In genomic region chr5:115295775-115296129, GRCh38 we compare ENCODE assay signal across 9 cellular contexts. TPM values are rescaled to one million over a fixed set of nuclear protein-coding genes. Genes with fewer than 3 reads are reported as not detected.
DNase-seq lines count a peak whose midpoint lies in the region; ATAC-seq, FAIRE-seq and TF ChIP-seq lines count a peak whose summit lies in the region.
"Had no signal": no experiment of that assay in that cellular context is flagged by ENCODE, and none has a peak within 500 bp of the region (broad histone marks: within the 10 kb centered on the region; RNA-seq: fewer than 3 reads in every experiment).

No MANE protein-coding gene starts in this region.

- H4K20me1 ChIP-seq in HepG2 (ENCODE audit: insufficient read depth, low read length) = 0 out of 2 replicates have a peak, but pooled peaks cover 3% of the 10 kb centered on the region

- POLR2A ChIA-PET in HepG2 (lab: Yijun Ruan, JAX) = interaction anchor here (1.0 to 1.9 kb wide), 3 partner anchors 34 to 330 kb away, joined by 3 to 8 read pairs (median 7); partner anchors contain the start of genes FEM1C, PGGT1B and TMED7

- TF ChIP-seq CTCF in astrocyte of the spinal cord (IDR thresholded peaks at IDR 0.05; ENCODE audit: low read depth, low read length) (no peak), HepG2 (CRISPR knock-in tag; IDR thresholded peaks at IDR 0.05) (no peak), tibial nerve (IDR thresholded peaks at IDR 0.05) (no peak)

- H3K27me3 ChIP-seq in HepG2 (ENCODE audit: control insufficient read depth in 1 of 2, insufficient read depth in 2 of 2, low read length in 2 of 2) (no peaks in the 10 kb centered on the region), tibial nerve (no peaks in the 10 kb centered on the region)

- peak overlapping the region; percentile 86 for H2AFZ ChIP-seq in HepG2 (ENCODE audit: low read length)

- TF ChIP-seq POLR2A in HepG2 (IDR thresholded peaks at IDR 0.05; ENCODE audit: insufficient read depth in 1 of 2, low read depth in 2 of 2, low read length in 2 of 2) (no peak), tibial nerve (IDR thresholded peaks at IDR 0.05) (no peak)

- DNase-seq in DMS53 (lab: John Stamatoyannopoulos, UW) (peak; percentile 72), DMS53 treated with DMSO at 0.1 percent for 48 hours (lab: John Stamatoyannopoulos, UW; ENCODE audit: unreplicated experiment) (no peak), astrocyte of the spinal cord (ENCODE audit: low read depth, low spot score) (no peak), HepG2 (ENCODE audit: low spot score) (no peak), tibial nerve (ENCODE audit: low spot score in 2 of 2) (no peak)
- no peak for DNase-seq in stimulated activated CD4-positive, alpha-beta T cell treated with anti-CD3 and anti-CD28 coated beads, Interleukin-15, amount 100 ng/mL, for 24 hours

- CTCF ChIA-PET in HepG2 (lab: Yijun Ruan, JAX; ENCODE audit: low intra/inter-chr PET ratio, low total read pairs) = no interaction called here

- H3K4me3 ChIP-seq in astrocyte of the spinal cord (ENCODE audit: low read depth, low read length) (peak overlapping the region; percentile 80), HepG2 (replicated peaks in 1 of 3; ENCODE audit: insufficient read depth in 1 of 3, low read depth in 2 of 3, low read length in 3 of 3) (peak overlapping the region; percentile 59 to 82 (median 77)), tibial nerve (peak overlapping the region; percentile 68 to 96 (median 79))

- H3K9me3 ChIP-seq in HepG2 (ENCODE audit: low read length) = no peaks in the 10 kb centered on the region
- H3K9me3 ChIP-seq in tibial nerve = peaks cover 0 to 13% (median 0%) of the 10 kb centered on the region in 4 donors

- WGBS in HepG2 (ENCODE audit: low lambda C conversion rate) = 20% methylated on average over 11 of the region's 11 CpGs
- 17 to 20% methylated on average over 11 of the region's 11 CpGs for WGBS in tibial nerve, 2 donors

- in situ Hi-C loops in astrocyte of the spinal cord (cut with HindIII; ENCODE audit: low sequenced_read_pairs) (no loop called here), HepG2 (cut with HindIII; ENCODE audit: extremely low pct_ligation_motif_present, low pct_unique_long_range_greater_than_20kb) (no loop called here)

- peak overlapping the region; percentile 99 for H3K4me2 ChIP-seq in HepG2 (ENCODE audit: low read depth, low read length)

- intact Hi-C loops in HepG2 (cut with micrococcal nuclease; ENCODE audit: unreplicated experiment) = loop anchor here (2.0 to 10.0 kb wide), 2 partner anchors 33 to 539 kb away; partner anchors contain the start of gene PGGT1B

- TF ChIP-seq EP300 in HepG2 (IDR thresholded peaks at IDR 0.05; ENCODE audit: low read depth in 2 of 2, low read length in 2 of 2) (no peak), HepG2 (CRISPR knock-in tag; IDR thresholded peaks at IDR 0.05; ENCODE audit: borderline replicate concordance) (no peak), tibial nerve (IDR thresholded peaks at IDR 0.05) (no peak)

- H3K36me3 ChIP-seq in HepG2 (replicated peaks in 1 of 2; ENCODE audit: control insufficient read depth in 1 of 2, insufficient read depth in 2 of 2, low read length in 2 of 2) (no peaks in the 10 kb centered on the region), tibial nerve (peaks cover 0 to 4% (median 0%) of the 10 kb centered on the region in 3 donors)

- TF ChIP-seq RAD21 in HepG2 (CRISPR knock-in tag; IDR thresholded peaks at IDR 0.05) = no peak

- H3K79me2 ChIP-seq in HepG2 (ENCODE audit: insufficient read depth, low read length) = no peaks in the 10 kb centered on the region

- TSS peak; percentile 49 for BruUV-seq in HepG2 (replicated peaks; lab: Mats Ljungman, UMichigan)

- ATAC-seq in HG03571 (IDR thresholded peaks at IDR 0.05; ENCODE audit: unreplicated experiment) (peak; percentile 17), HepG2 (peak; percentile 60), GM18519 (IDR thresholded peaks at IDR 0.05; ENCODE audit: low FRiP score, unreplicated experiment) (no peak)

- H3K27ac ChIP-seq in HepG2 (ENCODE audit: extremely low read length, insufficient read depth, low read length) = no peak overlapping the region
- peak overlapping the region in 3 of 4 donors; percentile 14 to 83 (median 76) for H3K27ac ChIP-seq in tibial nerve

- H3K9ac ChIP-seq in HepG2 (ENCODE audit: insufficient read depth, low read depth, low read length) = peak overlapping the region; percentile 73

- peaks cover 14% of the 10 kb centered on the region for H3K4me1 ChIP-seq in HepG2 (ENCODE audit: insufficient read depth, low read length)
- peaks cover 0 to 14% (median 5%) of the 10 kb centered on the region in 4 donors for H3K4me1 ChIP-seq in tibial nerve

- FAIRE-seq in HepG2 (lab: Jason Lieb, UNC) = no peak
- FAIRE-seq: A204.1 had no signal

TF ChIP-seq in HepG2, 621 proteins besides CTCF, POLR2A, EP300 and RAD21:
- TF ChIP-seq ZNF234 (CRISPR knock-in tag; conservative IDR thresholded peaks at IDR 0.05) = no peak
- 0 out of 2 replicates have a peak, but pooled peaks have one; percentile 14 for TF ChIP-seq ZNF414 (CRISPR knock-in tag; IDR thresholded peaks at IDR 0.05)

RNA-seq across cellular contexts. Expression of gene CCDC112, which starts 0.7 kb away (rescaled TPM):
- total RNA-seq in HepG2 (2016; rRNA removed; fragmentation: Illumina TruSeq; extraction: Trizol) (2.8 and 3.3 TPM in 2 replicates), tibial nerve (10 to 100 TPM in 3 of 4 donors, 1 to 10 TPM in 1; 5.7 to 15.0 (median 13.8) TPM)
- total RNA-seq in HepG2 (2016; cell fraction: cytosol; rRNA removed; fragmentation: Illumina TruSeq; extraction: Trizol; ENCODE audit: low read depth) = 1.2 and 2.0 TPM in 2 replicates
- total RNA-seq in HepG2 (2016; cell fraction: insoluble cytoplasmic fraction; rRNA removed; fragmentation: Illumina TruSeq; extraction: Trizol) = 3.4 and 3.8 TPM in 2 replicates
- total RNA-seq in HepG2 (2016; cell fraction: membrane; rRNA removed; fragmentation: Illumina TruSeq; extraction: Trizol) = 1.9 and 2.1 TPM in 2 replicates
- total RNA-seq in HepG2 (2016; cell fraction: nucleus; rRNA removed; fragmentation: Illumina TruSeq; extraction: Trizol) = 3.8 and 6.0 TPM in 2 replicates
- 0.78 and 1.1 TPM in 2 replicates for polyA plus RNA-seq in HepG2 (2011; rRNA removed)
- 0.64 and 0.81 TPM in 2 replicates for polyA plus RNA-seq in HepG2 (2011; cell fraction: cytosol; rRNA removed)
- 0.45 and 0.71 TPM in 2 replicates for polyA plus RNA-seq in HepG2 (2011; cell fraction: nucleus; rRNA removed)
- polyA plus RNA-seq in HepG2 (2012) = 2.5 and 3.9 TPM in 2 replicates
- polyA plus RNA-seq in HepG2 (2016; cell fraction: cytosol; fragmentation: Illumina TruSeq; extraction: Trizol; ENCODE audit: low read depth) = 0.85 and 0.99 TPM in 2 replicates
- polyA plus RNA-seq in HepG2 (2016; cell fraction: insoluble cytoplasmic fraction; fragmentation: Illumina TruSeq; extraction: Trizol; ENCODE audit: low read depth) = 4.0 and 4.9 TPM in 2 replicates
- 1.1 and 1.7 TPM in 2 replicates for polyA plus RNA-seq in HepG2 (2016; cell fraction: membrane; fragmentation: Illumina TruSeq; extraction: Trizol; ENCODE audit: low read depth)
- polyA plus RNA-seq in HepG2 (2016; cell fraction: nucleus; fragmentation: Illumina TruSeq; extraction: Trizol; ENCODE audit: insufficient read depth, low read depth) = 5.2 and 9.4 TPM in 2 replicates
- polyA minus RNA-seq in HepG2 (2011; rRNA and poly(A)+ RNA removed; ENCODE audit: low replicate concordance) = 0.18 and 0.44 TPM in 2 replicates
- 0.69 and 1.4 TPM in 2 replicates for polyA minus RNA-seq in HepG2 (2011; cell fraction: cytosol; rRNA and poly(A)+ RNA removed)
- 4.2 and 4.8 TPM in 2 replicates for polyA minus RNA-seq in HepG2 (2011; cell fraction: nucleus; rRNA and poly(A)+ RNA removed)

RNA-seq across cellular contexts. Expression of gene PGGT1B, which starts 33.1 kb away (rescaled TPM):
- total RNA-seq in HepG2 (2016; rRNA removed; fragmentation: Illumina TruSeq; extraction: Trizol) = 42.7 and 72.3 TPM in 2 replicates
- 6.9 and 11.3 TPM in 2 replicates for total RNA-seq in HepG2 (2016; cell fraction: cytosol; rRNA removed; fragmentation: Illumina TruSeq; extraction: Trizol; ENCODE audit: low read depth)
- 42.3 and 71.1 TPM in 2 replicates for total RNA-seq in HepG2 (2016; cell fraction: insoluble cytoplasmic fraction; rRNA removed; fragmentation: Illumina TruSeq; extraction: Trizol)
- 11.0 and 14.9 TPM in 2 replicates for total RNA-seq in HepG2 (2016; cell fraction: membrane; rRNA removed; fragmentation: Illumina TruSeq; extraction: Trizol)
- 30.4 and 38.7 TPM in 2 replicates for total RNA-seq in HepG2 (2016; cell fraction: nucleus; rRNA removed; fragmentation: Illumina TruSeq; extraction: Trizol)
- 2.4 and 2.9 TPM in 2 replicates for polyA plus RNA-seq in HepG2 (2011; rRNA removed)
- polyA plus RNA-seq in HepG2 (2011; cell fraction: cytosol; rRNA removed) = 0.98 and 1.6 TPM in 2 replicates
- 2.6 and 3.5 TPM in 2 replicates for polyA plus RNA-seq in HepG2 (2011; cell fraction: nucleus; rRNA removed)
- polyA plus RNA-seq in HepG2 (2012) = 13.0 and 18.1 TPM in 2 replicates
- 1.2 TPM in 2 replicates for polyA plus RNA-seq in HepG2 (2016; cell fraction: cytosol; fragmentation: Illumina TruSeq; extraction: Trizol; ENCODE audit: low read depth)
- 36.6 and 42.3 TPM in 2 replicates for polyA plus RNA-seq in HepG2 (2016; cell fraction: insoluble cytoplasmic fraction; fragmentation: Illumina TruSeq; extraction: Trizol; ENCODE audit: low read depth)
- 3.0 and 3.3 TPM in 2 replicates for polyA plus RNA-seq in HepG2 (2016; cell fraction: membrane; fragmentation: Illumina TruSeq; extraction: Trizol; ENCODE audit: low read depth)
- 15.9 and 18.8 TPM in 2 replicates for polyA plus RNA-seq in HepG2 (2016; cell fraction: nucleus; fragmentation: Illumina TruSeq; extraction: Trizol; ENCODE audit: insufficient read depth, low read depth)
- polyA minus RNA-seq in HepG2 (2011; rRNA and poly(A)+ RNA removed; ENCODE audit: low replicate concordance) = 18.2 and 26.2 TPM in 2 replicates
- polyA minus RNA-seq in HepG2 (2011; cell fraction: cytosol; rRNA and poly(A)+ RNA removed) = 4.9 and 5.5 TPM in 2 replicates
- polyA minus RNA-seq in HepG2 (2011; cell fraction: nucleus; rRNA and poly(A)+ RNA removed) = 56.8 and 69.8 TPM in 2 replicates
- total RNA-seq in tibial nerve = 10 to 100 TPM in 3 of 4 donors, 1 to 10 TPM in 1; 5.5 to 13.2 (median 10.4) TPM
